In the genomic region with DNA sequence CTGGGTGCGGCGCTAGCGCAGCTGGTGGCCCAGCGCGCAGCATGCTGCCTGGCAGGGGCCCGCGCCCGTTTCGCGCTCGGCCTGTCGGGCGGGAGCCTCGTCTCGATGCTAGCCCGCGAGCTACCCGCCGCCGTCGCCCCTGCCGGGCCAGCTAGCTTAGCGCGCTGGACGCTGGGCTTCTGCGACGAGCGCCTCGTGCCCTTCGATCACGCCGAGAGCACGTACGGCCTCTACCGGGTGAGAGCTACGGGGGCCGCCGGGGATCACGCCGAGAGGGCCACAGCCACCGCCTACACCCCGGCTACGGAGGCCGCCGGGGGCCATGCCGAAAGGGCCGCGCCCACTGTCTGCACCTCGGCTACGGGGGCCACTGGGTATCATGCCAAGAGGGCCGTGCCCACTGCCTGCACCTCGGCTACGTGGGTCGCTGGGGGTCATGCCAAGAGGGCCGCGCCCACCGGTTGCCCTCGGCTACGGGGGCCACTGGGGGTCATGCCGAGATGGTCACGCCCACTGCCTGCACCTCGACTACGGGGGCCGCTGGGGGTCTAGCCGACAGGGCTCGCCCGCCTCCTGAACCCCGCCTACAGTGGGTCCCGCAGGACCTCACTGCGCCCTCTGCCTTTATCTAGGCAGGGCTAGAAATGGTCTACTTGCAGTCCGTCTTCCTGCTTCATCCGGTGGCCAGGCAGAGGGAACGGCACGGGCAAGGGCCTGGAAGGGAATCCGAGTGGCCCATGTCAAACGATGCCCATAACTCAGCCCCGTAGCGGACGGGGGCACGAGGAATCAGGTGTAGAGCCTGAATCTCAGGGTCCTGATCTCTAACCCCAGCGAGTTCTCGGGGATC, we compare ENCODE assay signal across 1 cellular context.
A peak's percentile ranks its signal among the peaks of the same experiment; 100 is the strongest.
TF ChIP-seq lines count a peak whose summit lies in the region.

No MANE protein-coding gene starts in this region.

TF ChIP-seq in HepG2, 621 proteins besides CTCF, POLR2A, EP300 and RAD21 (continued from another document and continues in another):
- TF ChIP-seq U2AF1 (optimal IDR thresholded peaks at IDR 0.05; ENCODE audit: low read depth, low read length), result no peak
- TF ChIP-seq NR2F6 (IDR thresholded peaks at IDR 0.05), result peak; percentile 65
- TF ChIP-seq NR2F6 (CRISPR knock-in tag; IDR thresholded peaks at IDR 0.05), result peak; percentile 74
- peak; percentile 99; the same call in 1 of the 2 replicates for TF ChIP-seq ZNF446 (CRISPR knock-in tag; IDR thresholded peaks at IDR 0.05)
- TF ChIP-seq RORA (CRISPR knock-in tag; IDR thresholded peaks at IDR 0.05), result no peak
- TF ChIP-seq ZBTB8A (CRISPR knock-in tag; IDR thresholded peaks at IDR 0.05; ENCODE audit: borderline replicate concordance, low read depth), result peak; percentile 95
- TF ChIP-seq USF2 (IDR thresholded peaks at IDR 0.05; ENCODE audit: low read depth, low read length), result no peak
- TF ChIP-seq USF2 (CRISPR knock-in tag; IDR thresholded peaks at IDR 0.05; ENCODE audit: borderline replicate concordance), result no peak; the same call in 1 of the 2 replicates
- TF ChIP-seq CBX2 (IDR thresholded peaks at IDR 0.05; ENCODE audit: low read depth, low read length), result no peak
- TF ChIP-seq CBX2 (CRISPR knock-in tag; IDR thresholded peaks at IDR 0.05; ENCODE audit: low read depth), result peak; percentile 55; the same call in 1 of the 2 replicates
- no peak for TF ChIP-seq NONO (IDR thresholded peaks at IDR 0.05)
- TF ChIP-seq NONO (CRISPR knock-in tag; conservative IDR thresholded peaks at IDR 0.05), result peak; percentile 89
- TF ChIP-seq ZBTB38 (CRISPR knock-in tag; IDR thresholded peaks at IDR 0.05), result peak; percentile 60
- no peak for TF ChIP-seq SUZ12 (IDR thresholded peaks at IDR 0.05; ENCODE audit: low read depth, low read length)
- TF ChIP-seq ZNF160 (CRISPR knock-in tag; IDR thresholded peaks at IDR 0.05), result no peak; the same call in 1 of the 2 replicates
- TF ChIP-seq ZSCAN30 (CRISPR knock-in tag; IDR thresholded peaks at IDR 0.05), result no peak
- no peak for TF ChIP-seq ZNF549 (CRISPR knock-in tag; IDR thresholded peaks at IDR 0.05)
- TF ChIP-seq SRSF9 (IDR thresholded peaks at IDR 0.05; ENCODE audit: borderline replicate concordance, insufficient read depth, low read depth, low read length, poor library complexity, severe bottlenecking), result no peak
- TF ChIP-seq SMAD1 (CRISPR knock-in tag; IDR thresholded peaks at IDR 0.05; ENCODE audit: borderline replicate concordance, low read depth), result peak; percentile 74
- no peak for TF ChIP-seq RFX1 (IDR thresholded peaks at IDR 0.05)
- 0 out of 2 replicates have a peak, but pooled peaks have one; percentile 21 for TF ChIP-seq CAMTA2 (CRISPR knock-in tag; IDR thresholded peaks at IDR 0.05; ENCODE audit: borderline replicate concordance)
- no peak for TF ChIP-seq SRSF4 (IDR thresholded peaks at IDR 0.05; ENCODE audit: low read depth, low read length, poor library complexity, severe bottlenecking)
- TF ChIP-seq PPARG (CRISPR knock-in tag; conservative IDR thresholded peaks at IDR 0.05), result 0 out of 2 replicates have a peak, but pooled peaks have one; percentile 13
- peak; percentile 47; the same call in 1 of the 2 replicates for TF ChIP-seq CREM (IDR thresholded peaks at IDR 0.05)
- no peak for TF ChIP-seq CREM (CRISPR knock-in tag; IDR thresholded peaks at IDR 0.05)
- TF ChIP-seq KLF16 (CRISPR knock-in tag; IDR thresholded peaks at IDR 0.05), result peak; percentile 65 to 78; a peak in 3 of 4 replicates
- TF ChIP-seq REXO4 (CRISPR knock-in tag; IDR thresholded peaks at IDR 0.05; ENCODE audit: borderline replicate concordance), result peak; percentile 51; the same call in 1 of the 2 replicates
- TF ChIP-seq NFYC (CRISPR knock-in tag; IDR thresholded peaks at IDR 0.05), result 0 out of 2 replicates have a peak, but pooled peaks have one; percentile 17
- TF ChIP-seq ZBTB34 (CRISPR knock-in tag; IDR thresholded peaks at IDR 0.05), result no peak
- peak; percentile 15; the same call in 1 of the 2 replicates for TF ChIP-seq ZNF280B (CRISPR knock-in tag; IDR thresholded peaks at IDR 0.05; ENCODE audit: borderline replicate concordance)
- TF ChIP-seq, protein P1, sequence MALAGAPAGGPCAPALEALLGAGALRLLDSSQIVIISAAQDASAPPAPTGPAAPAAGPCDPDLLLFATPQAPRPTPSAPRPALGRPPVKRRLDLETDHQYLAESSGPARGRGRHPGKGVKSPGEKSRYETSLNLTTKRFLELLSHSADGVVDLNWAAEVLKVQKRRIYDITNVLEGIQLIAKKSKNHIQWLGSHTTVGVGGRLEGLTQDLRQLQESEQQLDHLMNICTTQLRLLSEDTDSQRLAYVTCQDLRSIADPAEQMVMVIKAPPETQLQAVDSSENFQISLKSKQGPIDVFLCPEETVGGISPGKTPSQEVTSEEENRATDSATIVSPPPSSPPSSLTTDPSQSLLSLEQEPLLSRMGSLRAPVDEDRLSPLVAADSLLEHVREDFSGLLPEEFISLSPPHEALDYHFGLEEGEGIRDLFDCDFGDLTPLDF (CRISPR knock-in tag; IDR thresholded peaks at IDR 0.05), result peak; percentile 58; the same call in 1 of the 2 replicates
- TF ChIP-seq NR2F2 (IDR thresholded peaks at IDR 0.05; ENCODE audit: borderline replicate concordance, low read depth), result peak; percentile 36; the same call in 1 of the 2 replicates
- TF ChIP-seq ZNF703 (CRISPR knock-in tag; IDR thresholded peaks at IDR 0.05; ENCODE audit: borderline replicate concordance), result no peak; the same call in 1 of the 2 replicates
- TF ChIP-seq, protein P2, sequence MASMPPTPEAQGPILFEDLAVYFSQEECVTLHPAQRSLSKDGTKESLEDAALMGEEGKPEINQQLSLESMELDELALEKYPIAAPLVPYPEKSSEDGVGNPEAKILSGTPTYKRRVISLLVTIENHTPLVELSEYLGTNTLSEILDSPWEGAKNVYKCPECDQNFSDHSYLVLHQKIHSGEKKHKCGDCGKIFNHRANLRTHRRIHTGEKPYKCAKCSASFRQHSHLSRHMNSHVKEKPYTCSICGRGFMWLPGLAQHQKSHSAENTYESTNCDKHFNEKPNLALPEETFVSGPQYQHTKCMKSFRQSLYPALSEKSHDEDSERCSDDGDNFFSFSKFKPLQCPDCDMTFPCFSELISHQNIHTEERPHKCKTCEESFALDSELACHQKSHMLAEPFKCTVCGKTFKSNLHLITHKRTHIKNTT (CRISPR knock-in tag; IDR thresholded peaks at IDR 0.05), result no peak
- TF ChIP-seq JUNB (CRISPR knock-in tag; IDR thresholded peaks at IDR 0.05; ENCODE audit: borderline replicate concordance), result no peak
- TF ChIP-seq NFATC3 (CRISPR knock-in tag; IDR thresholded peaks at IDR 0.05), result peak; percentile 12; the same call in 1 of the 2 replicates
- TF ChIP-seq ZNF816 (CRISPR knock-in tag; IDR thresholded peaks at IDR 0.05; ENCODE audit: borderline replicate concordance), result peak; percentile 94
- no peak for TF ChIP-seq FOXA1 (IDR thresholded peaks at IDR 0.05)
- 0 out of 2 replicates have a peak, but pooled peaks have one; percentile 24 for TF ChIP-seq FOXA1 (CRISPR knock-in tag; IDR thresholded peaks at IDR 0.05)
- TF ChIP-seq, protein P3, sequence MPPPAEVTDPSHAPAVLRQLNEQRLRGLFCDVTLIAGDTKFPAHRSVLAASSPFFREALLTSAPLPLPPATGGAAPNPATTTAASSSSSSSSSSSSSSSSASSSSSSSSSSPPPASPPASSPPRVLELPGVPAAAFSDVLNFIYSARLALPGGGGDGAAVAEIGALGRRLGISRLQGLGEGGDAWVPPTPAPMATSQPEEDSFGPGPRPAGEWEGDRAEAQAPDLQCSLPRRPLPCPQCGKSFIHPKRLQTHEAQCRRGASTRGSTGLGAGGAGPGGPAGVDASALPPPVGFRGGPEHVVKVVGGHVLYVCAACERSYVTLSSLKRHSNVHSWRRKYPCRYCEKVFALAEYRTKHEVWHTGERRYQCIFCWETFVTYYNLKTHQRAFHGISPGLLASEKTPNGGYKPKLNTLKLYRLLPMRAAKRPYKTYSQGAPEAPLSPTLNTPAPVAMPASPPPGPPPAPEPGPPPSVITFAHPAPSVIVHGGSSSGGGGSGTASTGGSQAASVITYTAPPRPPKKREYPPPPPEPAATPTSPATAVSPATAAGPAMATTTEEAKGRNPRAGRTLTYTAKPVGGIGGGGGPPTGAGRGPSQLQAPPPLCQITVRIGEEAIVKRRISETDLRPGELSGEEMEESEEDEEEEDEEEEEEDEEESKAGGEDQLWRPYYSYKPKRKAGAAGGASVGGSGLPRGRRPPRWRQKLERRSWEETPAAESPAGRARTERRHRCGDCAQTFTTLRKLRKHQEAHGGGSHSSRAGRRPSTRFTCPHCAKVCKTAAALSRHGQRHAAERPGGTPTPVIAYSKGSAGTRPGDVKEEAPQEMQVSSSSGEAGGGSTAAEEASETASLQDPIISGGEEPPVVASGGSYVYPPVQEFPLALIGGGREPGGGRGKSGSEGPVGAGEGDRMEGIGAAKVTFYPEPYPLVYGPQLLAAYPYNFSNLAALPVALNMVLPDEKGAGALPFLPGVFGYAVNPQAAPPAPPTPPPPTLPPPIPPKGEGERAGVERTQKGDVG (CRISPR knock-in tag; IDR thresholded peaks at IDR 0.05; ENCODE audit: borderline replicate concordance), result 0 out of 2 replicates have a peak, but pooled peaks have one; percentile 18
- TF ChIP-seq, protein P4, sequence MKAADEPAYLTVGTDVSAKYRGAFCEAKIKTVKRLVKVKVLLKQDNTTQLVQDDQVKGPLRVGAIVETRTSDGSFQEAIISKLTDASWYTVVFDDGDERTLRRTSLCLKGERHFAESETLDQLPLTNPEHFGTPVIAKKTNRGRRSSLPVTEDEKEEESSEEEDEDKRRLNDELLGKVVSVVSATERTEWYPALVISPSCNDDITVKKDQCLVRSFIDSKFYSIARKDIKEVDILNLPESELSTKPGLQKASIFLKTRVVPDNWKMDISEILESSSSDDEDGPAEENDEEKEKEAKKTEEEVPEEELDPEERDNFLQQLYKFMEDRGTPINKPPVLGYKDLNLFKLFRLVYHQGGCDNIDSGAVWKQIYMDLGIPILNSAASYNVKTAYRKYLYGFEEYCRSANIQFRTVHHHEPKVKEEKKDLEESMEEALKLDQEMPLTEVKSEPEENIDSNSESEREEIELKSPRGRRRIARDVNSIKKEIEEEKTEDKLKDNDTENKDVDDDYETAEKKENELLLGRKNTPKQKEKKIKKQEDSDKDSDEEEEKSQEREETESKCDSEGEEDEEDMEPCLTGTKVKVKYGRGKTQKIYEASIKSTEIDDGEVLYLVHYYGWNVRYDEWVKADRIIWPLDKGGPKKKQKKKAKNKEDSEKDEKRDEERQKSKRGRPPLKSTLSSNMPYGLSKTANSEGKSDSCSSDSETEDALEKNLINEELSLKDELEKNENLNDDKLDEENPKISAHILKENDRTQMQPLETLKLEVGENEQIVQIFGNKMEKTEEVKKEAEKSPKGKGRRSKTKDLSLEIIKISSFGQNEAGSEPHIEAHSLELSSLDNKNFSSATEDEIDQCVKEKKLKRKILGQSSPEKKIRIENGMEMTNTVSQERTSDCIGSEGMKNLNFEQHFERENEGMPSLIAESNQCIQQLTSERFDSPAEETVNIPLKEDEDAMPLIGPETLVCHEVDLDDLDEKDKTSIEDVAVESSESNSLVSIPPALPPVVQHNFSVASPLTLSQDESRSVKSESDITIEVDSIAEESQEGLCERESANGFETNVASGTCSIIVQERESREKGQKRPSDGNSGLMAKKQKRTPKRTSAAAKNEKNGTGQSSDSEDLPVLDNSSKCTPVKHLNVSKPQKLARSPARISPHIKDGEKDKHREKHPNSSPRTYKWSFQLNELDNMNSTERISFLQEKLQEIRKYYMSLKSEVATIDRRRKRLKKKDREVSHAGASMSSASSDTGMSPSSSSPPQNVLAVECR (CRISPR knock-in tag; IDR thresholded peaks at IDR 0.05; ENCODE audit: borderline replicate concordance), result peak; percentile 98
- 0 out of 2 replicates have a peak, but pooled peaks have one; percentile 57 for TF ChIP-seq RARG (CRISPR knock-in tag; IDR thresholded peaks at IDR 0.05; ENCODE audit: low read depth)
- no peak for TF ChIP-seq CENPX (CRISPR knock-in tag; IDR thresholded peaks at IDR 0.05)
- 0 out of 2 replicates have a peak, but pooled peaks have one; percentile 31 for TF ChIP-seq ZNF546 (CRISPR knock-in tag; conservative IDR thresholded peaks at IDR 0.05)
- no peak for TF ChIP-seq FOXK2 (IDR thresholded peaks at IDR 0.05)
- peak; percentile 85; the same call in 1 of the 2 replicates for TF ChIP-seq KLF9 (CRISPR knock-in tag; IDR thresholded peaks at IDR 0.05; ENCODE audit: low read depth)
- TF ChIP-seq HCFC1 (IDR thresholded peaks at IDR 0.05; ENCODE audit: low read depth, low read length), result no peak; the same call in 1 of the 2 replicates
- no peak; the same call in 1 of the 2 replicates for TF ChIP-seq ZNF292 (CRISPR knock-in tag; IDR thresholded peaks at IDR 0.05; ENCODE audit: borderline replicate concordance, low read depth)
- TF ChIP-seq HNF4G (IDR thresholded peaks at IDR 0.05; ENCODE audit: borderline replicate concordance, low read depth, low read length), result no peak
- peak; percentile 47; the same call in 1 of the 2 replicates for TF ChIP-seq HNF4G (CRISPR knock-in tag; IDR thresholded peaks at IDR 0.05; ENCODE audit: borderline replicate concordance, low read depth)
